Comparison of ENCODE assay signal across 9 cellular contexts in the genomic region with DNA sequence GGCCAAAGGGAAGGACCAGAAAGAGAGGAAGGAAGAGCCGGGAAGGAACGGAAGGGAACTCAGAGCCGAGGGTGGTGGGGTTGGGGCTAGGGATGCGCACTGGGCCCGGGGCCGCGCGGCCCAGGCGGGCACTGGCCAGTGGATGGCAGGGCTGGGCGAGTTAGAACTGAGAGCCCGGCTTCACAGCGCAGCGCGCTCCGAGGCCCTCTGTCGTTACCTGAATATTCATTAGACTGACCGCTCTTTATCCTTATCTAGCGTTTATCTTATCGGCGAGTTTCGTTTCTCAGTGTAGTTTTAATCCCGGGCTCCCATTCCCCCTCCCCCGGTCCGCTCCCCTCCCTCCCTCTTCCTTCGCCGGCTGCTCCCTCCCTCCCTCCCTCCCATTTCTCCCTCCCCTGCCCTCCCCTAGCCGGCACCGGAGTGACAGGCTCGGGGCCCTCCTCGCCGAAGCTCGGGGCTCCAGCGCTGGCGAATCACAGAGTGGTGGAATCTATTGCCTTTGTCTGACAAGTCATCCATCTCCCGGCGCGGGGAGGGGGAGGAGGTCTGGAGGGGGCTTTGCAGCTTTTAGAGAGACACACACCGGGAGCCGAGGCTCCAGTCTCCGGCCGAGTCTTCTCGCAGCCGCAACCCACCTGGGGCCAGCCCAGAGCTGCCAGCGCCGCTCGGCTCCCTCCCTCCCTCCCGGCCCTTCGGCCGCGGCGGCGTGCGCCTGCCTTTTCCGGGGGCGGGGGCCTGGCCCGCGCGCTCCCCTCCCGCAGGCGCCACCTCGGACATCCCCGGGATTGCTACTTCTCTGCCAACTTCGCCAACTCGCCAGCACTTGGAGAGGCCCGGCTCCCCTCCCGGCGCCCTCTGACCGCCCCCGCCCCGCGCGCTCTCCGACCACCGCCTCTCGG. TPM values are rescaled to one million over a fixed set of nuclear protein-coding genes. Genes with fewer than 3 reads are reported as not detected.
DNase-seq lines count a peak whose midpoint lies in the region; ATAC-seq, FAIRE-seq and TF ChIP-seq lines count a peak whose summit lies in the region.
"Had no signal": no experiment of that assay in that cellular context is flagged by ENCODE, and none has a peak within 500 bp of the region (broad histone marks: within the 10 kb centered on the region; RNA-seq: fewer than 3 reads in every experiment).

A gene (plus strand): TSS at position 603 of the 902 bp plus-strand sequence. CDS start 679 bp downstream, outside the sequence.

- FAIRE-seq in K562 (lab: Jason Lieb, UNC): no peak

- no peak for TF ChIP-seq POLR2A in K562 (conservative IDR thresholded peaks at IDR 0.05)

- H3K27ac ChIP-seq in CD4-positive, alpha-beta memory T cell (ENCODE audit: low read depth, low read length): no peak within 1 kb of the TSS
- H3K27ac ChIP-seq in HUES6 (ENCODE audit: low read depth, low read length): no peak within 1 kb of the TSS
- no peak within 1 kb of the TSS for H3K27ac ChIP-seq in K562 (ENCODE audit: extremely low read depth, low read depth, low read length)
- H3K27ac ChIP-seq: RWPE1 had no signal

- in situ Hi-C loops in K562 (cut with MboI): loop anchor here (5.0 kb wide), 1 partner anchor 183 kb away; no protein-coding TSS in a partner anchor
- in situ Hi-C loops in KBM-7 (cut with MboI; ENCODE audit: low pct_unique_long_range_greater_than_20kb, low sequenced_read_pairs): loop anchor here (10.0 kb wide), 1 partner anchor 180 kb away; no protein-coding TSS in a partner anchor

- no peaks in the 10 kb centered on the region for H3K9me1 ChIP-seq in K562 (ENCODE audit: control insufficient read depth, insufficient read depth, low read length)

- no TSS peak for BruUV-seq in K562 (replicated peaks; lab: Mats Ljungman, UMichigan)

- intact Hi-C loops in CD4-positive, alpha-beta memory T cell (cut with micrococcal nuclease): no loop called here
- intact Hi-C loops in K562 (cut with micrococcal nuclease): loop anchor here (5.0 kb wide), 1 partner anchor 73 kb away; no protein-coding TSS in a partner anchor

- H4K20me1 ChIP-seq in K562 (replicated peaks; ENCODE audit: control insufficient read depth, insufficient read depth, low read length): peaks cover 11% of the 10 kb centered on the region; the same call in 1 of the 2 replicates

- TF ChIP-seq CTCF in K562 (IDR thresholded peaks at IDR 0.05 in 2 of 3, conservative IDR thresholded peaks at IDR 0.05 in 1 of 3; ENCODE audit: insufficient read depth in 2 of 3, low read depth in 1 of 3, low read length in 3 of 3): no peak

- H3K36me3 ChIP-seq in CD4-positive, alpha-beta memory T cell (ENCODE audit: insufficient read depth, low read length): no peaks in the 10 kb centered on the region
- H3K36me3 ChIP-seq in HUES6 (ENCODE audit: control insufficient read depth, insufficient read depth, low read length): no peaks in the 10 kb centered on the region
- no peaks in the 10 kb centered on the region for H3K36me3 ChIP-seq in K562 (ENCODE audit: control insufficient read depth, insufficient read depth, low read length)

- H2AFZ ChIP-seq in K562 (ENCODE audit: low read depth, low read length): no peak within 1 kb of the TSS

- H3K9me3 Mint-ChIP-seq in CD4-positive, alpha-beta memory T cell: peaks cover 0 to 3% (median 0%) of the 10 kb centered on the region in 8 donors
- no peaks in the 10 kb centered on the region for H3K9me3 Mint-ChIP-seq in naive thymus-derived CD8-positive, alpha-beta T cell

- peaks cover 62% of the 10 kb centered on the region for H3K27me3 ChIP-seq in CD4-positive, alpha-beta memory T cell (ENCODE audit: insufficient read depth, low read length)
- H3K27me3 ChIP-seq in HUES6 (ENCODE audit: control insufficient read depth, insufficient read depth, low read length) (peaks cover 99% of the 10 kb centered on the region), K562 (ENCODE audit: control insufficient read depth in 2 of 2, insufficient read depth in 2 of 2, low read length in 2 of 2) (peaks cover 25 to 76% of the 10 kb centered on the region in 2 experiments; a peak in 4 of 5 replicates)

- ATAC-seq in K562: peak; percentile 19; the same call in 1 of the 3 replicates
- no peak for ATAC-seq in naive thymus-derived CD8-positive, alpha-beta T cell
- no peak for ATAC-seq in GM19324 (IDR thresholded peaks at IDR 0.05; ENCODE audit: low FRiP score, unreplicated experiment)

- H3K27ac Mint-ChIP-seq in CD4-positive, alpha-beta memory T cell: peak within 1 kb of the TSS in 1 of 7 donors; percentile 71
- H3K27ac Mint-ChIP-seq in naive thymus-derived CD8-positive, alpha-beta T cell: peak within 1 kb of the TSS in 1 of 10 donors; percentile 34

- no peak for TF ChIP-seq EP300 in K562 (IDR thresholded peaks at IDR 0.05; ENCODE audit: low read length)

- no peaks in the 10 kb centered on the region for H3K36me3 Mint-ChIP-seq in CD4-positive, alpha-beta memory T cell
- peaks cover 0 to 2% (median 0%) of the 10 kb centered on the region in 3 donors for H3K36me3 Mint-ChIP-seq in naive thymus-derived CD8-positive, alpha-beta T cell

- H3K4me3 Mint-ChIP-seq in CD4-positive, alpha-beta memory T cell: peak within 1 kb of the TSS; percentile 40 to 80 (median 62)
- H3K4me3 Mint-ChIP-seq in naive thymus-derived CD8-positive, alpha-beta T cell: peak within 1 kb of the TSS; percentile 0 to 80 (median 58)

- 14% methylated on average over 10 of the region's 75 CpGs for WGBS in K562 (ENCODE audit: insufficient coverage, low coverage, missing lambda C conversion rate)

- no peak for TF ChIP-seq RAD21 in K562 (CRISPR knock-in tag; conservative IDR thresholded peaks at IDR 0.05 in 1 of 2, IDR thresholded peaks at IDR 0.05 in 1 of 2)

- H3K4me3 ChIP-seq in CD4-positive, alpha-beta memory T cell (ENCODE audit: low read length in 2 of 2): no peak within 1 kb of the TSS
- H3K4me3 ChIP-seq in HUES6 (ENCODE audit: low read depth, low read length) (peak within 1 kb of the TSS; percentile 53), K562 (no peak within 1 kb of the TSS)

- POLR2A ChIA-PET in CD4-positive, alpha-beta memory T cell (lab: Charles Lee; ENCODE audit: partially characterized antibody): no interaction called here
- POLR2A ChIA-PET in K562 (lab: Yijun Ruan, JAX): interaction anchor here (0.5 kb wide), 1 partner anchor 133 kb away, joined by 3 read pairs; no protein-coding TSS in a partner anchor
- POLR2A ChIA-PET in naive thymus-derived CD8-positive, alpha-beta T cell (lab: Charles Lee): no interaction called here

- DNase-seq in CD4-positive, alpha-beta memory T cell: no peak
- DNase-seq in K562 (ENCODE audit: extremely low read depth in 1 of 4, low spot score in 3 of 4) (peak in 3 of 4 experiments; percentile 12 to 37 (median 30)), ureter (ENCODE audit: low spot score) (no peak), KBM-7 (no peak)
- no peak for DNase-seq in naive thymus-derived CD8-positive, alpha-beta T cell
- no peak for DNase-seq in stimulated activated CD4-positive, alpha-beta T cell treated with anti-CD3 and anti-CD28 coated beads, Interleukin-4, amount 100 ng/mL, for 24 hours

- H3K9me3 ChIP-seq in CD4-positive, alpha-beta memory T cell (ENCODE audit: control insufficient read depth in 1 of 2, low read length in 2 of 2): no peaks in the 10 kb centered on the region
- H3K9me3 ChIP-seq in HUES6 (ENCODE audit: control insufficient read depth, insufficient read depth, low read depth, low read length) (no peaks in the 10 kb centered on the region), K562 (replicated peaks; ENCODE audit: control insufficient read depth, insufficient read depth, low read depth, low read length) (no peaks in the 10 kb centered on the region)

- peaks cover 17 to 71% (median 49%) of the 10 kb centered on the region in 4 donors for H3K4me1 Mint-ChIP-seq in CD4-positive, alpha-beta memory T cell
- peaks cover 24 to 72% (median 50%) of the 10 kb centered on the region in 4 donors for H3K4me1 Mint-ChIP-seq in naive thymus-derived CD8-positive, alpha-beta T cell

- H3K9ac ChIP-seq in HUES6 (ENCODE audit: low read length) (no peak within 1 kb of the TSS), K562 (ENCODE audit: insufficient read depth in 1 of 2, low read depth in 2 of 2, low read length in 2 of 2) (no peak within 1 kb of the TSS)

- CTCF ChIA-PET in CD4-positive, alpha-beta memory T cell (lab: Charles Lee; ENCODE audit: partially characterized antibody): interaction anchor here (2.0 to 2.5 kb wide), 2 partner anchors 8 to 183 kb away, joined by 13 to 21 read pairs; no protein-coding TSS in a partner anchor
- CTCF ChIA-PET in K562 (lab: Yijun Ruan, JAX; ENCODE audit: low intra/inter-chr PET ratio): interaction anchor here (3.1 kb wide), 1 partner anchor 183 kb away, joined by 16 read pairs; no protein-coding TSS in a partner anchor

- no peak within 1 kb of the TSS for H3K4me2 ChIP-seq in K562 (ENCODE audit: insufficient read depth, low read length)

- no peaks in the 10 kb centered on the region for H3K79me2 ChIP-seq in K562 (ENCODE audit: control insufficient read depth, insufficient read depth, low read length)

- H3K4me1 ChIP-seq in CD4-positive, alpha-beta memory T cell (ENCODE audit: insufficient read depth, low read length): peaks cover 35% of the 10 kb centered on the region
- H3K4me1 ChIP-seq in HUES6 (ENCODE audit: control insufficient read depth, insufficient read depth, low read length) (peaks cover 68% of the 10 kb centered on the region), K562 (replicated peaks in 1 of 2; ENCODE audit: control insufficient read depth in 2 of 2, insufficient read depth in 2 of 2, low read length in 2 of 2) (peaks cover 0 to 29% of the 10 kb centered on the region in 2 experiments; a peak in 2 of 5 replicates)

- peaks cover 59 to 64% of the 10 kb centered on the region in 2 donors for H3K27me3 Mint-ChIP-seq in CD4-positive, alpha-beta memory T cell
- H3K27me3 Mint-ChIP-seq in naive thymus-derived CD8-positive, alpha-beta T cell: peaks cover 34 to 88% (median 66%) of the 10 kb centered on the region in 5 donors

RNA-seq across cellular contexts. Expression of the gene that starts here (rescaled TPM):
- not detected for total RNA-seq in CD4-positive, alpha-beta memory T cell
- polyA plus RNA-seq in CD4-positive, alpha-beta memory T cell: not detected
- not detected in 2 replicates for total RNA-seq in K562 (2011; cell fraction: chromatin; rRNA removed; ENCODE audit: low replicate concordance)
- total RNA-seq in K562 (2011; cell fraction: nucleolus; rRNA removed): not detected in 2 replicates
- total RNA-seq in K562 (2011; cell fraction: nucleoplasm; rRNA removed): not detected in 2 replicates
- total RNA-seq in K562 (2014; rRNA removed) (not detected in 2 replicates), K562 (2014; rRNA removed; fragmentation: Illumina TruSeq; extraction: Trizol) (not detected in 2 replicates), K562 (2015; rRNA removed; fragmentation: Illumina TruSeq; extraction: Trizol) (not detected in 2 replicates), K562 (2021) (not detected in 2 replicates), ureter (0.52 TPM)
- polyA plus RNA-seq in K562 (2011; rRNA removed) (not detected in 2 replicates), K562 (2014; fragmentation: Illumina TruSeq; extraction: Trizol) (not detected in 2 replicates), K562 (2014; fragmentation: Nextera tagmentation; extraction: Ambion mirVana) (not detected), K562 (2014; rRNA removed) (not detected in 2 replicates)
- not detected in 2 replicates for polyA plus RNA-seq in K562 (2011; cell fraction: cytosol; rRNA removed)
- polyA plus RNA-seq in K562 (2011; cell fraction: nucleus; rRNA removed): not detected in 2 replicates
- not detected in 2 replicates for polyA plus RNA-seq in K562 (2012)
- polyA minus RNA-seq in K562 (2011; rRNA and poly(A)+ RNA removed): not detected in 2 replicates
- not detected in 2 replicates for polyA minus RNA-seq in K562 (2011; cell fraction: cytosol; rRNA and poly(A)+ RNA removed)
- polyA minus RNA-seq in K562 (2011; cell fraction: nucleus; rRNA and poly(A)+ RNA removed): not detected in 2 replicates
- not detected for total RNA-seq in naive thymus-derived CD8-positive, alpha-beta T cell
- not detected for polyA plus RNA-seq in naive thymus-derived CD8-positive, alpha-beta T cell

Comparison
In these comparisons a context has a peak if more than half of its experiments do, and no peak if none do; other contexts are left out.
1. Peak in DNase-seq and ATAC-seq in K562; RNA of the gene not detected or under 1 TPM.